In genomic region chr6:169316651-169317050, GRCh38 we compare ENCODE assay signal across 22 cellular contexts.
"Had no signal": no experiment of that assay in that cellular context is flagged by ENCODE, and none has a peak within 500 bp of the region (broad histone marks: within the 10 kb centered on the region; RNA-seq: fewer than 3 reads in every experiment).

No MANE protein-coding gene starts in this region.

- ATAC-seq: esophagus mucosa; left lung; natural killer cell; right cardiac atrium; stimulated activated naive CD8-positive, alpha-beta T cell treated with anti-CD3 and anti-CD28 coated beads, Interleukin-15, Interleukin-2, amounts not matched to agents 100 U/mL and 50 U/mL, for 24 hours; T-helper 17 cell; WTC11 had no signal

- DNase-seq: activated CD4-positive, alpha-beta T cell treated with anti-CD3 and anti-CD28 coated beads, Interleukin-2, amount 50 U/mL, for 4 hours; activated CD8-positive, alpha-beta memory T cell treated with anti-CD3 and anti-CD28 coated beads, Interleukin-2, amount 50 U/mL, for 4 hours; activated effector memory CD4-positive, alpha-beta T cell treated with anti-CD3 and anti-CD28 coated beads, Interleukin-2, amount 50 U/mL, for 16 hours; activated naive CD4-positive, alpha-beta T cell treated with anti-CD3 and anti-CD28 coated beads for 36 hours; activated naive CD8-positive, alpha-beta T cell treated with anti-CD3 and anti-CD28 coated beads for 36 hours; activated T-cell treated with anti-CD3 and anti-CD28 coated beads, Interleukin-2, amount 50 U/mL, for 1 hour; caudate nucleus; endodermal cell; left lung; lower lobe of right lung; mesenchymal stem cell; natural killer cell; occipital lobe; right cardiac atrium; stimulated activated CD4-positive, alpha-beta T cell treated with anti-CD3 and anti-CD28 coated beads, Interleukin-2, amount 100 ng/mL, for 48 hours; stimulated activated naive CD8-positive, alpha-beta T cell treated with anti-CD3 and anti-CD28 coated beads, Interleukin-15, Interleukin-2, amounts not matched to agents 100 U/mL and 50 U/mL, for 24 hours; T-helper 17 cell; T1000; testis; transverse colon had no signal
